ENCODE assay signal across 6 cellular contexts in genomic region chr6:155748775-155749174, GRCh38.
DNase-seq lines count a peak whose midpoint lies in the region; ATAC-seq, FAIRE-seq and TF ChIP-seq lines count a peak whose summit lies in the region.
"Not testable (repeated sequence)": the region's sequence is repeated elsewhere in the genome, so short reads cannot be mapped to it uniquely, and the experiment has no call there.

No MANE protein-coding gene starts in this region.

- not testable (repeated sequence) for H3K4me2 ChIP-seq in GM23338; PC-9; H1 (ENCODE audit: insufficient read depth in 1 of 2, low read depth in 2 of 2, low read length in 2 of 2); HepG2 (ENCODE audit: low read depth, low read length); neural progenitor cell

- H3K27ac Mint-ChIP-seq in GM23338 = peak overlapping the region; percentile 52; the same call in 1 of the 2 replicates
- not testable (repeated sequence) for H3K27ac Mint-ChIP-seq in neural progenitor cell

- not testable (repeated sequence) for H3K27me3 ChIP-seq in GM23338 (ENCODE audit: insufficient read depth); PC-9 (ENCODE audit: insufficient read depth, low read depth); H1 (replicated peaks in 1 of 4; ENCODE audit: control insufficient read depth in 3 of 4, extremely low read depth in 1 of 4, insufficient read depth in 3 of 4, low read length in 3 of 4); HepG2 (ENCODE audit: control insufficient read depth in 1 of 2, insufficient read depth in 2 of 2, low read length in 2 of 2); neural progenitor cell

- H3K27me3 Mint-ChIP-seq in GM23338 (ENCODE audit: insufficient read depth, low read depth, poor library complexity); neural progenitor cell (ENCODE audit: insufficient read depth, low read depth): not testable (repeated sequence)

- not testable (repeated sequence) for H3K4ac ChIP-seq in H1 (replicated peaks; ENCODE audit: insufficient read length, low read depth, low read length)

- not testable (repeated sequence) for H3F3A ChIP-seq in GM23338 (replicated peaks; ENCODE audit: low read depth); PC-9 (ENCODE audit: insufficient read depth, low read depth); neural progenitor cell (ENCODE audit: low read depth)

- not testable (repeated sequence) for H4K20me1 ChIP-seq in GM23338 (replicated peaks; ENCODE audit: insufficient read depth); PC-9 (ENCODE audit: insufficient read depth); H1 (replicated peaks in 1 of 2; ENCODE audit: control insufficient read depth in 1 of 2, insufficient read depth in 2 of 2, low read length in 2 of 2); HepG2 (ENCODE audit: insufficient read depth, low read length); neural progenitor cell (ENCODE audit: low read depth)

- H4K5ac ChIP-seq in H1 (ENCODE audit: insufficient read length, low read depth, low read length) = not testable (repeated sequence)

- FAIRE-seq in H1 (lab: Jason Lieb, UNC); HepG2 (lab: Jason Lieb, UNC): not testable (repeated sequence)

- not testable (repeated sequence) for H3K4me3 Mint-ChIP-seq in GM23338, neural progenitor cell

- H3K4me3 ChIP-seq in GM23338; PC-9; H1 (ENCODE audit: extremely low read depth in 1 of 4, insufficient read depth in 2 of 4, low read depth in 3 of 4, low read length in 4 of 4); HepG2 (replicated peaks in 1 of 3; ENCODE audit: insufficient read depth in 1 of 3, low read depth in 2 of 3, low read length in 3 of 3); neural progenitor cell: not testable (repeated sequence)

- not testable (repeated sequence) for H3K27ac ChIP-seq in GM23338 (ENCODE audit: low read depth); PC-9; H1 (ENCODE audit: low read depth, low read length); HepG2 (ENCODE audit: extremely low read length, insufficient read depth, low read length); neural progenitor cell

- H2BK15ac ChIP-seq in H1 (ENCODE audit: low read length) = not testable (repeated sequence)

- 88% methylated on average over 3 of the region's 3 CpGs; no CpG with 5 or more reads in 1 of the 2 experiments for WGBS in H1 (ENCODE audit: extremely low coverage in 1 of 2, insufficient coverage in 1 of 2, insufficient read length in 1 of 2, insufficient replicate concordance in 2 of 2, low coverage in 1 of 2, low lambda C conversion rate in 2 of 2, missing lambda C conversion rate in 1 of 2), 2 experiments
- 0% methylated on average over 1 of the region's 3 CpGs for WGBS in HepG2 (ENCODE audit: low lambda C conversion rate)

- H3K23me2 ChIP-seq in H1 (ENCODE audit: low read depth, low read length) = not testable (repeated sequence)

- H3K56ac ChIP-seq in H1 (replicated peaks; ENCODE audit: insufficient read length, low read depth, low read length) = not testable (repeated sequence)

- TF ChIP-seq EP300 in H1 (IDR thresholded peaks at IDR 0.05; ENCODE audit: borderline replicate concordance in 1 of 2, low read depth in 2 of 2, low read length in 2 of 2); HepG2 (IDR thresholded peaks at IDR 0.05; ENCODE audit: low read depth in 2 of 2, low read length in 2 of 2); HepG2 (CRISPR knock-in tag; IDR thresholded peaks at IDR 0.05; ENCODE audit: borderline replicate concordance): not testable (repeated sequence)

- TF ChIP-seq POLR2A in H1 (IDR thresholded peaks at IDR 0.05; ENCODE audit: control extremely low read depth in 1 of 2, low read depth in 2 of 2, low read length in 2 of 2); HepG2 (IDR thresholded peaks at IDR 0.05; ENCODE audit: insufficient read depth in 1 of 2, low read depth in 2 of 2, low read length in 2 of 2): not testable (repeated sequence)

- not testable (repeated sequence) for H3K14ac ChIP-seq in H1 (ENCODE audit: insufficient read length)

- ATAC-seq in GM23338 (peak; percentile 49; the same call in 2 of the 3 replicates), HepG2 (peak; percentile 36; the same call in 2 of the 3 replicates)

- not testable (repeated sequence) for TF ChIP-seq CTCF in GM23338 (conservative IDR thresholded peaks at IDR 0.05; ENCODE audit: low read depth in 2 of 2); PC-9 (conservative IDR thresholded peaks at IDR 0.05); H1 (IDR thresholded peaks at IDR 0.05; ENCODE audit: control extremely low read depth in 1 of 3, insufficient read depth in 1 of 3, low read depth in 1 of 3, low read length in 3 of 3); HepG2 (CRISPR knock-in tag; IDR thresholded peaks at IDR 0.05); neural progenitor cell (IDR thresholded peaks at IDR 0.05)

- not testable (repeated sequence) for H4K91ac ChIP-seq in H1 (replicated peaks; ENCODE audit: insufficient read length, low read length)

- not testable (repeated sequence) for H3K79me2 ChIP-seq in GM23338 (replicated peaks; ENCODE audit: insufficient read depth); PC-9 (ENCODE audit: low read depth); H1 (ENCODE audit: control insufficient read depth in 1 of 2, insufficient read depth in 2 of 2, low read length in 2 of 2); HepG2 (ENCODE audit: insufficient read depth, low read length); neural progenitor cell (ENCODE audit: low read depth)

- TF ChIP-seq RAD21 in H1 (IDR thresholded peaks at IDR 0.05 in 1 of 2, conservative IDR thresholded peaks at IDR 0.05 in 1 of 2; ENCODE audit: low read depth in 2 of 2, low read length in 2 of 2); HepG2 (CRISPR knock-in tag; IDR thresholded peaks at IDR 0.05): not testable (repeated sequence)

- not testable (repeated sequence) for H3K9ac ChIP-seq in H1 (replicated peaks in 1 of 4; ENCODE audit: extremely low read depth in 1 of 4, low read depth in 3 of 4, low read length in 3 of 4); HepG2 (ENCODE audit: insufficient read depth, low read depth, low read length); neural progenitor cell

- H3K18ac ChIP-seq in H1 (ENCODE audit: extremely low read depth, low read length) = not testable (repeated sequence)

- not testable (repeated sequence) for H3K9me2 ChIP-seq in GM23338 (ENCODE audit: insufficient read depth); PC-9 (ENCODE audit: insufficient read depth)

- H2AFZ ChIP-seq in GM23338 = peak overlapping the region; percentile 93
- peak overlapping the region; percentile 67; the same call in 1 of the 2 replicates for H2AFZ ChIP-seq in PC-9
- H2AFZ ChIP-seq in H1 (ENCODE audit: low read length); HepG2 (ENCODE audit: low read length): not testable (repeated sequence)
- peak overlapping the region; percentile 82 for H2AFZ ChIP-seq in neural progenitor cell (replicated peaks)

- intact Hi-C loops in PC-9 (cut with micrococcal nuclease; ENCODE audit: unreplicated experiment); HepG2 (cut with micrococcal nuclease; ENCODE audit: unreplicated experiment): not testable (repeated sequence)

- not testable (repeated sequence) for H3K79me1 ChIP-seq in H1 (ENCODE audit: low read depth, low read length)

- not testable (repeated sequence) for H3K4me1 Mint-ChIP-seq in GM23338, neural progenitor cell

- not testable (repeated sequence) for H2BK12ac ChIP-seq in H1 (ENCODE audit: low read depth, low read length)

- CTCF ChIA-PET in PC-9 (lab: Charles Lee); HepG2 (lab: Yijun Ruan, JAX; ENCODE audit: low intra/inter-chr PET ratio, low total read pairs): not testable (repeated sequence)
- CTCF ChIA-PET in H1 (lab: Charles Lee; ENCODE audit: partially characterized antibody) = interaction anchor here (0.6 to 0.7 kb wide), 2 partner anchors 12 to 138 kb away, joined by 3 read pairs; no protein-coding TSS in a partner anchor

- peaks cover 20% of the 10 kb centered on the region; the same call in 2 of the 3 replicates for H3K36me3 Mint-ChIP-seq in GM23338 (ENCODE audit: low read depth)
- H3K36me3 Mint-ChIP-seq in neural progenitor cell = not testable (repeated sequence)

- DNase-seq in GM23338 (ENCODE audit: low spot score); PC-9; H1 (ENCODE audit: low read depth in 1 of 2, low spot score in 2 of 2); HepG2 (ENCODE audit: low spot score); neural progenitor cell (ENCODE audit: low spot score): not testable (repeated sequence)
- DNase-seq in islet precursor cell = peak; percentile 57

- H2AK5ac ChIP-seq in H1 (ENCODE audit: low read depth, low read length) = not testable (repeated sequence)

- not testable (repeated sequence) for BruUV-seq in PC-9 (replicated peaks; lab: Mats Ljungman, UMichigan); HepG2 (replicated peaks; lab: Mats Ljungman, UMichigan)

- not testable (repeated sequence) for H2BK5ac ChIP-seq in H1 (ENCODE audit: low read depth, low read length)

- not testable (repeated sequence) for H2BK120ac ChIP-seq in H1 (replicated peaks; ENCODE audit: low read depth, low read length)

- POLR2A ChIA-PET in PC-9 (lab: Charles Lee; ENCODE audit: unreplicated experiment); H1 (lab: Charles Lee; ENCODE audit: partially characterized antibody); HepG2 (lab: Yijun Ruan, JAX): not testable (repeated sequence)

- H4K8ac ChIP-seq in H1 (ENCODE audit: extremely low read depth, insufficient read depth, low read length) = not testable (repeated sequence)

- not testable (repeated sequence) for H2BK20ac ChIP-seq in H1 (ENCODE audit: low read length)

- H3K36me3 ChIP-seq in GM23338 (ENCODE audit: insufficient read depth); PC-9 (ENCODE audit: low read depth); H1 (ENCODE audit: control insufficient read depth in 2 of 4, insufficient read depth in 4 of 4, low read length in 3 of 4); HepG2 (replicated peaks in 1 of 2; ENCODE audit: control insufficient read depth in 1 of 2, insufficient read depth in 2 of 2, low read length in 2 of 2); neural progenitor cell: not testable (repeated sequence)

- H3K23ac ChIP-seq in H1 (ENCODE audit: insufficient read length) = not testable (repeated sequence)

- H3K9me3 ChIP-seq in PC-9 (ENCODE audit: insufficient read depth, low read depth); H1 (ENCODE audit: insufficient read depth in 2 of 2, low read depth in 1 of 2, low read length in 1 of 2); HepG2 (ENCODE audit: low read length); neural progenitor cell (ENCODE audit: low read depth): not testable (repeated sequence)

- in situ Hi-C loops in HepG2 (cut with HindIII; ENCODE audit: extremely low pct_ligation_motif_present, low pct_unique_long_range_greater_than_20kb) = not testable (repeated sequence)

- peaks cover 20% of the 10 kb centered on the region for H3K9me3 Mint-ChIP-seq in GM23338
- peaks cover 16% of the 10 kb centered on the region for H3K9me3 Mint-ChIP-seq in neural progenitor cell

- not testable (repeated sequence) for H3K4me1 ChIP-seq in GM23338 (ENCODE audit: insufficient read depth); PC-9 (replicated peaks; ENCODE audit: insufficient read depth); H1 (replicated peaks in 1 of 4; ENCODE audit: control insufficient read depth in 3 of 4, insufficient read depth in 4 of 4, low read length in 3 of 4); HepG2 (ENCODE audit: insufficient read depth, low read length); neural progenitor cell
